ENCODE assay signal across 9 cellular contexts in the genomic region with DNA sequence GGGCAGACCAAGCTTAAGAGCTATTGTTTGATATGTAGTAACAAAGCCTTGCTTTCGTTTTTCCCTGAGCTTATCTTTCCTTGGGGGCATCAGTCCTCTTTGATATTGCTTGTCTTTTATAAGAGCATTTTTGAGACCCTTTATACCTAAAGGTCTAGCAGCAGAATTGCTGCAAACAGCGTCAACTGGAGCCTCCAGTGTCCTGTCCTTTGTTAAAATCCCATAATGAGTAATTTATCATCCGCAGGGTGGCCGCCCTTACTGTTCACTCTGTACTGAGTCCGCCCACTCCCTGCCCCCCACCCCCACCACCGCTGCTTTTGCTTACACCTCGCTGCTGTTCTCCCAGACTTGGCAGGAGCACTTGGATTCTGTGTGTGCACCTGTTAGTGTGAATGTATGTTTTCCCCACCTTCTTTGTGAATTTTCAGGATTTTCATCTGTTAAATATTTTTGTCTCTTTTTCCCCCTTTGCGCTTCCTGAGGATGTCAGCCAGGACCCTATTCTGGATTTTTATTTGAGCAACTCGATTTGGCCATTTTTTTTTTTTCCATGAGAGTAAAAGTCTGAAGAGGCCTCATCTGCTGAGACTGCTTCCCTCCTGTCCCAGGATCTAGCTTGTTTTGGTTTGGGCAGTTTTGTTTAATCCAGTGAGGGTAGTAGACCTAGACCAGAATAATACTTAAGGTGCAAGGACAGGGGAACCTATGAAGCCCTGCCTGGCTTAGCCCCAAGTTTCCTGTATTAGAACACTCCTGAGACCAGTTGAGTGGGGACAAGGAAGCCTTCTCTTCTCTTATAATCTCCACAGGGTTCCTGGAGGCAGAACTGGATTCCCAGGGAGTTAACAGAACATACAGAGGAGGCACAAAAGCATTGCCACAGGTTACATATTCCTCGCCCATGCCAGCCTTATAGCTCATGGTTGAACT. TPM values are rescaled to one million over a fixed set of nuclear protein-coding genes. Genes with fewer than 3 reads are reported as not detected.
DNase-seq lines count a peak whose midpoint lies in the region; ATAC-seq and TF ChIP-seq lines count a peak whose summit lies in the region.
"Had no signal": no experiment of that assay in that cellular context is flagged by ENCODE, and none has a peak within 500 bp of the region (broad histone marks: within the 10 kb centered on the region; RNA-seq: fewer than 3 reads in every experiment).

No MANE protein-coding gene starts in this region.

- no peak overlapping the region for H3K9ac ChIP-seq in H9 (ENCODE audit: extremely low read depth, insufficient read length, low read length)
- no peak overlapping the region for H3K9ac ChIP-seq in PC-3 (ENCODE audit: low read length)
- H3K9ac ChIP-seq in smooth muscle cell (ENCODE audit: low read depth): no peak overlapping the region

- H2BK15ac ChIP-seq in H9 (ENCODE audit: low read depth, low read length): no peak overlapping the region

- H3K36me3 Mint-ChIP-seq in H9 (ENCODE audit: insufficient read depth in 1 of 3, low read depth in 3 of 3): peaks cover 2 to 9% (median 8%) of the 10 kb centered on the region in 3 experiments

- ATAC-seq in PC-3 (no peak), HG02938 (IDR thresholded peaks at IDR 0.05; ENCODE audit: unreplicated experiment) (no peak), HG02678 (IDR thresholded peaks at IDR 0.05; ENCODE audit: unreplicated experiment) (no peak)

- H3K79me1 ChIP-seq in H9 (ENCODE audit: insufficient read depth, low read depth, low read length, poor library complexity, severe bottlenecking): no peaks in the 10 kb centered on the region

- H3K27ac ChIP-seq in H9 (ENCODE audit: insufficient read length, low read depth, low read length): no peak overlapping the region
- H3K27ac ChIP-seq in PC-3 (ENCODE audit: low read length): peak overlapping the region; percentile 83
- H3K27ac ChIP-seq in esophagus squamous epithelium: peak overlapping the region; percentile 84 to 98 (median 96)
- H3K27ac ChIP-seq in smooth muscle cell (ENCODE audit: low read depth): peak overlapping the region; percentile 86

- no peak overlapping the region for H3K56ac ChIP-seq in H9 (ENCODE audit: insufficient read length, low read depth, low read length)

- H3K14ac ChIP-seq in H9 (ENCODE audit: insufficient read depth, low read length): no peak overlapping the region

- no peak overlapping the region for H3K4me3 Mint-ChIP-seq in H9

- H3K27me3 ChIP-seq in H9 (ENCODE audit: insufficient read depth, low read length) (no peaks in the 10 kb centered on the region), PC-3 (ENCODE audit: low read length) (no peaks in the 10 kb centered on the region), esophagus squamous epithelium (no peaks in the 10 kb centered on the region), smooth muscle cell (ENCODE audit: low read depth) (no peaks in the 10 kb centered on the region)

- H3K27me3 Mint-ChIP-seq in H9 (ENCODE audit: low read depth): no peaks in the 10 kb centered on the region

- POLR2A ChIA-PET in PC-3 (lab: Charles Lee; ENCODE audit: unreplicated experiment): no interaction called here

- H3K9me2 ChIP-seq in PC-3 (replicated peaks; ENCODE audit: low read length): no peaks in the 10 kb centered on the region

- CTCF ChIA-PET in PC-3 (lab: Charles Lee): interaction anchor here (0.6 kb wide), 1 partner anchor 9 kb away, joined by 3 read pairs; no protein-coding TSS in a partner anchor

- intact Hi-C loops in PC-3 (cut with micrococcal nuclease) (no loop called here), esophagus squamous epithelium (cut with DNase I) (no loop called here)

- BruUV-seq in PC-3 (replicated peaks; lab: Mats Ljungman, UMichigan): no TSS peak

- no peak overlapping the region for H3K23ac ChIP-seq in H9 (ENCODE audit: insufficient read length, low read depth, low read length)

- H3K4me1 ChIP-seq in H9 (ENCODE audit: insufficient read depth, low read length) (peaks cover 19% of the 10 kb centered on the region), PC-3 (ENCODE audit: insufficient read depth, low read length) (peaks cover 46% of the 10 kb centered on the region), esophagus squamous epithelium (peaks cover 47 to 83% (median 53%) of the 10 kb centered on the region in 3 donors), smooth muscle cell (ENCODE audit: low read depth) (peaks cover 21% of the 10 kb centered on the region)

- no peak overlapping the region for H4K8ac ChIP-seq in H9 (replicated peaks; ENCODE audit: insufficient read length, low read depth, low read length)

- DNase-seq in H9 (no peak), PC-3 (no peak), esophagus squamous epithelium (lab: John Stamatoyannopoulos, UW) (no peak), smooth muscle cell (lab: John Stamatoyannopoulos, UW; ENCODE audit: unreplicated experiment) (no peak), RKO (ENCODE audit: low spot score) (no peak), cerebellar nuclear complex (lab: John Stamatoyannopoulos, UW) (no peak)
- DNase-seq: SW 1271 had no signal

- WGBS in H9 (ENCODE audit: extremely low coverage, insufficient read length, low lambda C conversion rate): no CpG with 5 or more reads among the region's 10 CpGs
- WGBS in esophagus squamous epithelium, 2 donors: 42 to 46% methylated on average over 10 of the region's 10 CpGs
- WGBS in smooth muscle cell (ENCODE audit: low lambda C conversion rate): 83% methylated on average over 10 of the region's 10 CpGs

- H3K4me3 ChIP-seq in PC-3 (ENCODE audit: low read length) (no peak overlapping the region), esophagus squamous epithelium (peak overlapping the region in 1 of 4 donors; percentile 22), smooth muscle cell (no peak overlapping the region)

- H2AK5ac ChIP-seq in H9 (ENCODE audit: insufficient read length, low read length): no peak overlapping the region

- H4K20me1 ChIP-seq in H9 (ENCODE audit: control insufficient read depth, insufficient read depth, insufficient read length) (no peaks in the 10 kb centered on the region), PC-3 (ENCODE audit: low read length) (no peaks in the 10 kb centered on the region), smooth muscle cell (ENCODE audit: low read depth) (no peaks in the 10 kb centered on the region)

- no peaks in the 10 kb centered on the region for H3K9me3 ChIP-seq in H9 (ENCODE audit: control insufficient read depth, low read depth, low read length)
- no peaks in the 10 kb centered on the region for H3K9me3 ChIP-seq in PC-3 (ENCODE audit: low read length)
- H3K9me3 ChIP-seq in esophagus squamous epithelium: no peaks in the 10 kb centered on the region
- no peaks in the 10 kb centered on the region for H3K9me3 ChIP-seq in smooth muscle cell (replicated peaks; ENCODE audit: low read depth)

- H2AFZ ChIP-seq in H9 (ENCODE audit: low read length): no peak overlapping the region
- H2AFZ ChIP-seq in PC-3 (ENCODE audit: low read length): no peak overlapping the region
- no peak overlapping the region for H2AFZ ChIP-seq in smooth muscle cell (ENCODE audit: low read depth)

- H3K79me2 ChIP-seq in H9 (ENCODE audit: insufficient read depth, low read length) (no peaks in the 10 kb centered on the region), PC-3 (ENCODE audit: low read length) (peaks cover 25% of the 10 kb centered on the region), smooth muscle cell (ENCODE audit: low read depth) (no peaks in the 10 kb centered on the region)

- no peaks in the 10 kb centered on the region for H3K23me2 ChIP-seq in H9 (ENCODE audit: insufficient read length, low read depth, low read length, poor library complexity, severe bottlenecking)

- peaks cover 56 to 57% of the 10 kb centered on the region in 2 experiments for H3K4me1 Mint-ChIP-seq in H9

- H3K9me3 Mint-ChIP-seq in H9: no peaks in the 10 kb centered on the region; a peak in 1 of 5 replicates

- no peak overlapping the region for H3K18ac ChIP-seq in H9 (ENCODE audit: insufficient read length, low read depth, low read length)

- no peak overlapping the region for H2BK12ac ChIP-seq in H9 (ENCODE audit: insufficient read length, low read depth, low read length)

- H3K27ac Mint-ChIP-seq in H9: peak overlapping the region in 2 of 3 experiments; percentile 62 to 65; a peak in 2 of 7 replicates

- no peak overlapping the region for H3K4me2 ChIP-seq in H9 (ENCODE audit: insufficient read depth, insufficient read length, low read length)
- peak overlapping the region; percentile 72 for H3K4me2 ChIP-seq in PC-3 (ENCODE audit: low read length)
- H3K4me2 ChIP-seq in smooth muscle cell: no peak overlapping the region

- no peak for TF ChIP-seq POLR2A in esophagus squamous epithelium (IDR thresholded peaks at IDR 0.05)

- no peak overlapping the region for H4K91ac ChIP-seq in H9 (ENCODE audit: insufficient read length, low read depth, low read length)

- no peak overlapping the region for H2BK20ac ChIP-seq in H9 (ENCODE audit: low read depth, low read length, poor library complexity, severe bottlenecking)

- H2BK5ac ChIP-seq in H9 (ENCODE audit: insufficient read length, low read length): no peak overlapping the region

- H2BK120ac ChIP-seq in H9 (ENCODE audit: low read depth, low read length, poor library complexity, severe bottlenecking): no peak overlapping the region

- H4K5ac ChIP-seq in H9 (ENCODE audit: insufficient read length, low read depth, low read length): no peak overlapping the region

- H3F3A ChIP-seq in PC-3 (ENCODE audit: low read length, unreplicated experiment) (peaks cover 12% of the 10 kb centered on the region), smooth muscle cell (ENCODE audit: low read depth) (peaks cover 12% of the 10 kb centered on the region)

- TF ChIP-seq CTCF in H9 (conservative IDR thresholded peaks at IDR 0.05) (no peak), PC-3 (conservative IDR thresholded peaks at IDR 0.05; ENCODE audit: low read depth, low read length) (no peak), esophagus squamous epithelium (IDR thresholded peaks at IDR 0.05) (no peak), smooth muscle cell (IDR thresholded peaks at IDR 0.05; ENCODE audit: borderline replicate concordance, insufficient read depth, poor library complexity, severe bottlenecking) (no peak)

- no peak overlapping the region for H3T11ph ChIP-seq in H9 (ENCODE audit: low read length)

- H3K36me3 ChIP-seq in PC-3 (ENCODE audit: low read depth, low read length): peaks cover 4% of the 10 kb centered on the region; the same call in 1 of the 2 replicates
- H3K36me3 ChIP-seq in esophagus squamous epithelium: peaks cover 0 to 36% (median 5%) of the 10 kb centered on the region in 3 donors
- no peaks in the 10 kb centered on the region for H3K36me3 ChIP-seq in smooth muscle cell (ENCODE audit: low read depth)

- no peak overlapping the region for H3K4ac ChIP-seq in H9 (ENCODE audit: low read depth, low read length)

RNA-seq across cellular contexts. Expression of gene AGFG2, which starts 8.1 kb away (rescaled TPM):
- total RNA-seq in H9 (2021) (11.2 and 12.7 TPM in 2 replicates), PC-3 (2014; rRNA removed) (16.9 and 18.2 TPM in 2 replicates), esophagus squamous epithelium (10 to 100 TPM; 14.5 to 49.2 (median 26.6) TPM), smooth muscle cell (2.7 TPM in 2 replicates)
- polyA plus RNA-seq in smooth muscle cell: 4.0 and 8.4 TPM in 2 replicates

RNA-seq across cellular contexts. Expression of gene SAP25, which starts 26.6 kb away (rescaled TPM):
- total RNA-seq in H9 (2021) (4.2 and 5.1 TPM in 2 replicates), PC-3 (2014; rRNA removed) (0.22 and 0.52 TPM in 2 replicates), esophagus squamous epithelium (1 to 10 TPM in 1 of 4 donors, under 1 TPM in 1, not detected in 2; 0.38 to 1.8 TPM), smooth muscle cell (not detected in 2 replicates)
- polyA plus RNA-seq in smooth muscle cell: 1.9 and 2.6 TPM in 2 replicates

RNA-seq across cellular contexts. Expression of gene LRCH4, which starts 38.8 kb away (rescaled TPM):
- total RNA-seq in H9 (2021) (36.8 and 39.1 TPM in 2 replicates), PC-3 (2014; rRNA removed) (15.6 and 28.7 TPM in 2 replicates), esophagus squamous epithelium (10 to 100 TPM; 50.1 to 84.0 (median 70.4) TPM), smooth muscle cell (31.9 and 48.2 TPM in 2 replicates)
- 58.5 and 68.2 TPM in 2 replicates for polyA plus RNA-seq in smooth muscle cell

RNA-seq across cellular contexts. Expression of gene FBXO24, which starts 39.0 kb away (rescaled TPM):
- 0.85 and 1.3 TPM in 2 replicates for total RNA-seq in H9 (2021)
- 0.40 TPM in 1 of 2 replicates, not detected in the other for total RNA-seq in PC-3 (2014; rRNA removed)
- 1 to 10 TPM in 1 of 4 donors, under 1 TPM in 2, not detected in 1; 0.19 to 1.6 (median 0.29) TPM for total RNA-seq in esophagus squamous epithelium
- total RNA-seq in smooth muscle cell: 0.22 and 0.67 TPM in 2 replicates
- 0.61 and 1.2 TPM in 2 replicates for polyA plus RNA-seq in smooth muscle cell

RNA-seq across cellular contexts. Expression of gene PCOLCE, which starts 55.0 kb away (rescaled TPM):
- total RNA-seq in H9 (2021) (25.8 and 26.1 TPM in 2 replicates), PC-3 (2014; rRNA removed) (8.6 and 16.3 TPM in 2 replicates), esophagus squamous epithelium (10 to 100 TPM in 2 of 4 donors, 1 to 10 TPM in 2; 4.6 to 23.8 (median 9.9) TPM), smooth muscle cell (169 TPM in 2 replicates)
- 526 and 754 TPM in 2 replicates for polyA plus RNA-seq in smooth muscle cell
